In genomic region chr9:89743216-89743575, GRCh38 we compare ENCODE assay signal across 9 cellular contexts.
DNase-seq lines count a peak whose midpoint lies in the region; ATAC-seq lines count a peak whose summit lies in the region.
"Had no signal": no experiment of that assay in that cellular context is flagged by ENCODE, and none has a peak within 500 bp of the region (broad histone marks: within the 10 kb centered on the region; RNA-seq: fewer than 3 reads in every experiment).

No MANE protein-coding gene starts in this region.

- peaks cover 78% of the 10 kb centered on the region for H3K4me1 Mint-ChIP-seq in activated CD8-positive, alpha-beta memory T cell treated with anti-CD3 and anti-CD28 coated beads, Interleukin-2, amount 10 ng/mL, durations not matched to agents 7 days and 5 days
- H3K4me1 Mint-ChIP-seq in stimulated activated naive B cell treated with anti-CD40 and anti-IgM and Interleukin-4, amounts not matched to agents 10 μg/mL and 1 μg/mL and 100 μg/mL, for 72 hours = peaks cover 51 to 83% of the 10 kb centered on the region in 2 donors

- H3K27me3 Mint-ChIP-seq in activated CD8-positive, alpha-beta memory T cell treated with anti-CD3 and anti-CD28 coated beads, Interleukin-2, amount 10 ng/mL, durations not matched to agents 7 days and 5 days = no peaks in the 10 kb centered on the region
- H3K27me3 Mint-ChIP-seq in stimulated activated naive B cell treated with anti-CD40 and anti-IgM and Interleukin-4, amounts not matched to agents 10 μg/mL and 1 μg/mL and 100 μg/mL, for 72 hours = no peaks in the 10 kb centered on the region

- peak; percentile 12 for DNase-seq in activated naive CD4-positive, alpha-beta T cell treated with Interleukin-2 at 50 U/mL for 16 hours
- no peak for DNase-seq in activated naive CD4-positive, alpha-beta T cell treated with anti-CD3 and anti-CD28 coated beads, Interleukin-2, amount 50 U/mL, for 16 hours
- DNase-seq in activated CD8-positive, alpha-beta memory T cell treated with anti-CD3 and anti-CD28 coated beads, Interleukin-2, amount 10 ng/mL, durations not matched to agents 7 days and 5 days = peak; percentile 85
- no peak for DNase-seq in stimulated activated naive B cell treated with anti-CD40 and anti-IgM and Interleukin-4, amounts not matched to agents 10 μg/mL and 1 μg/mL and 100 μg/mL, for 72 hours
- no peak for DNase-seq in GOT3 (lab: John Stamatoyannopoulos, UW)
- DNase-seq in G401 (ENCODE audit: low spot score) = no peak
- DNase-seq in NCI-H69 (lab: John Stamatoyannopoulos, UW) = no peak
- DNase-seq: left cardiac atrium had no signal

- H3K27ac Mint-ChIP-seq in activated CD8-positive, alpha-beta memory T cell treated with anti-CD3 and anti-CD28 coated beads, Interleukin-2, amount 10 ng/mL, durations not matched to agents 7 days and 5 days = peak overlapping the region; percentile 93
- H3K27ac Mint-ChIP-seq in stimulated activated naive B cell treated with anti-CD40 and anti-IgM and Interleukin-4, amounts not matched to agents 10 μg/mL and 1 μg/mL and 100 μg/mL, for 72 hours = peak overlapping the region; percentile 86

- no peaks in the 10 kb centered on the region for H3K9me3 Mint-ChIP-seq in activated CD8-positive, alpha-beta memory T cell treated with anti-CD3 and anti-CD28 coated beads, Interleukin-2, amount 10 ng/mL, durations not matched to agents 7 days and 5 days (ENCODE audit: low read depth)
- H3K9me3 Mint-ChIP-seq in stimulated activated naive B cell treated with anti-CD40 and anti-IgM and Interleukin-4, amounts not matched to agents 10 μg/mL and 1 μg/mL and 100 μg/mL, for 72 hours = no peaks in the 10 kb centered on the region

- peak; percentile 49 for ATAC-seq in HG03095 (IDR thresholded peaks at IDR 0.05; ENCODE audit: unreplicated experiment)
- ATAC-seq in activated CD8-positive, alpha-beta memory T cell treated with anti-CD3 and anti-CD28 coated beads, Interleukin-2, amount 10 ng/mL, durations not matched to agents 7 days and 5 days = peak; percentile 57
- ATAC-seq in stimulated activated naive B cell treated with anti-CD40 and anti-IgM and Interleukin-4, amounts not matched to agents 10 μg/mL and 1 μg/mL and 100 μg/mL, for 72 hours (replicated peaks) = peak; percentile 37 to 43
- ATAC-seq: left cardiac atrium had no signal

- no peaks in the 10 kb centered on the region for H3K36me3 Mint-ChIP-seq in activated CD8-positive, alpha-beta memory T cell treated with anti-CD3 and anti-CD28 coated beads, Interleukin-2, amount 10 ng/mL, durations not matched to agents 7 days and 5 days
- no peaks in the 10 kb centered on the region for H3K36me3 Mint-ChIP-seq in stimulated activated naive B cell treated with anti-CD40 and anti-IgM and Interleukin-4, amounts not matched to agents 10 μg/mL and 1 μg/mL and 100 μg/mL, for 72 hours

- CTCF ChIA-PET in activated CD8-positive, alpha-beta memory T cell treated with anti-CD3 and anti-CD28 coated beads, Interleukin-2, amount 10 ng/mL, durations not matched to agents 7 days and 5 days (lab: Charles Lee) = interaction anchor here (0.6 to 5.8 kb wide), 15 partner anchors 9 to 359 kb away, joined by 3 to 34 read pairs (median 4); partner anchors contain the start of gene GADD45G

- in situ Hi-C loops in G401 (cut with HindIII; ENCODE audit: low sequenced_read_pairs) = no loop called here

- H3K4me3 Mint-ChIP-seq in activated CD8-positive, alpha-beta memory T cell treated with anti-CD3 and anti-CD28 coated beads, Interleukin-2, amount 10 ng/mL, durations not matched to agents 7 days and 5 days = peak overlapping the region; percentile 29
- peak overlapping the region in 1 of 2 donors; percentile 36 for H3K4me3 Mint-ChIP-seq in stimulated activated naive B cell treated with anti-CD40 and anti-IgM and Interleukin-4, amounts not matched to agents 10 μg/mL and 1 μg/mL and 100 μg/mL, for 72 hours

Comparison
In these comparisons a context has a peak if more than half of its experiments do, and no peak if none do; other contexts are left out.
1. DNase-seq: peak in activated naive CD4-positive, alpha-beta T cell treated with Interleukin-2 at 50 U/mL for 16 hours (single experiment) and activated CD8-positive, alpha-beta memory T cell treated with anti-CD3 and anti-CD28 coated beads, Interleukin-2, amount 10 ng/mL, durations not matched to agents 7 days and 5 days (single experiment); none in activated naive CD4-positive, alpha-beta T cell treated with anti-CD3 and anti-CD28 coated beads, Interleukin-2, amount 50 U/mL, for 16 hours (single experiment), stimulated activated naive B cell treated with anti-CD40 and anti-IgM and Interleukin-4, amounts not matched to agents 10 μg/mL and 1 μg/mL and 100 μg/mL, for 72 hours (single experiment), GOT3 (single experiment), G401 (single experiment) and NCI-H69 (single experiment).
2. Peak in every context shown above with its lines, with median percentiles within 50 percentile points of each other: ATAC-seq.